In the genomic region with DNA sequence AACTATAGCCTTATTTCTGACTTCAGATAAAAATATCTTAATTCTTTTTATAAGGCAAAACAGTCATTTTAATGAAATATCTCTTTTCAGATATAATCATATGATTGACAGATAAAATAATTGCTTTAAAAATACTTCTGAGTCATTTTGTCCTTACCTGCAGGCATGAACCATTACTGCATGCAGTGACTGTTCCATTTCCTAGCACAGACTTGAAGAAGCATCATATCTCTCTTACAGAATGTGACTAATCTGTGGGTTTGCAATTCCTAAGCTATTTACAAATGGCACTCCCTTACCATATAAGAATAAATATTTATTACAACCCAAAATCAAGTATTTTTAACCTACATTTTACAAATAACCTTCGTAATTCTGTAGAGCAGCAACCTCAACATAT, we compare ENCODE assay signal across 8 cellular contexts.
DNase-seq lines count a peak whose midpoint lies in the region; FAIRE-seq and TF ChIP-seq lines count a peak whose summit lies in the region.

No MANE protein-coding gene starts in this region.

- H3K4me1 Mint-ChIP-seq in endodermal cell = peaks cover 51% of the 10 kb centered on the region

- peak; percentile 4 for DNase-seq in stimulated activated CD4-positive, alpha-beta T cell treated with anti-CD3 and anti-CD28 coated beads, Interleukin-2, amount 100 ng/mL, for 4 hours (ENCODE audit: low read depth)
- DNase-seq in stimulated activated CD4-positive, alpha-beta T cell treated with anti-CD3 and anti-CD28 coated beads, Interleukin-1b, Interleukin-23, amount 100 ng/mL, for 48 hours = no peak
- peak; percentile 67 for DNase-seq in RCC 7860 (ENCODE audit: low spot score)
- no peak for DNase-seq in endodermal cell
- no peak for DNase-seq in ovary
- DNase-seq in NCI-H1930 (lab: John Stamatoyannopoulos, UW) = no peak
- no peak for DNase-seq in SK-N-DZ (ENCODE audit: low spot score)
- DNase-seq in HuH-7.5 (ENCODE audit: low spot score) = no peak

- FAIRE-seq in RCC 7860 (lab: Jason Lieb, UNC) = peak; percentile 82

- H3K27ac ChIP-seq in endodermal cell (ENCODE audit: low read depth, low read length) (no peak overlapping the region), ovary (no peak overlapping the region)

- no peak overlapping the region for H3K9ac ChIP-seq in endodermal cell (ENCODE audit: extremely low read depth, low read length, poor library complexity, severe bottlenecking)

- TF ChIP-seq POLR2A in ovary (IDR thresholded peaks at IDR 0.05) = no peak

- peak overlapping the region; percentile 46 for H3K4me3 ChIP-seq in endodermal cell (ENCODE audit: low read length)
- peak overlapping the region; percentile 37 for H3K4me3 ChIP-seq in ovary

- H3K27ac Mint-ChIP-seq in endodermal cell = no peak overlapping the region

- H3K27me3 ChIP-seq in endodermal cell (ENCODE audit: control insufficient read depth, insufficient read depth, low read length, poor library complexity, severe bottlenecking) (no peaks in the 10 kb centered on the region), ovary (no peaks in the 10 kb centered on the region)

- no peaks in the 10 kb centered on the region for H3K9me3 Mint-ChIP-seq in endodermal cell

- H3K4me1 ChIP-seq in endodermal cell (ENCODE audit: control insufficient read depth, insufficient read depth, low read length) (peaks cover 16% of the 10 kb centered on the region), ovary (ENCODE audit: insufficient read depth) (peaks cover 2% of the 10 kb centered on the region)

- no peaks in the 10 kb centered on the region for H3K27me3 Mint-ChIP-seq in endodermal cell (ENCODE audit: insufficient read depth)

- 96 to 100% methylated on average over 1 of the region's 1 CpG for WGBS in endodermal cell (ENCODE audit: insufficient coverage in 1 of 2, insufficient read length in 1 of 2), 2 experiments
- 14 to 21% (median 17%) methylated on average over 1 of the region's 1 CpG for WGBS in ovary, 3 donors

- H3K36me3 ChIP-seq in endodermal cell (ENCODE audit: control insufficient read depth, insufficient read depth, low read length) = no peaks in the 10 kb centered on the region
- H3K36me3 ChIP-seq in ovary = no peaks in the 10 kb centered on the region

- no peak for TF ChIP-seq EP300 in ovary (IDR thresholded peaks at IDR 0.05)

- H3K36me3 Mint-ChIP-seq in endodermal cell (ENCODE audit: low read depth) = no peaks in the 10 kb centered on the region

- H3K4me3 Mint-ChIP-seq in endodermal cell = no peak overlapping the region

- peak; percentile 28 for TF ChIP-seq CTCF in endodermal cell (conservative IDR thresholded peaks at IDR 0.05)
- TF ChIP-seq CTCF in ovary (IDR thresholded peaks at IDR 0.05) = no peak

- intact Hi-C loops in ovary (cut with DNase I) = no loop called here

- H3K9me3 ChIP-seq in endodermal cell (ENCODE audit: control insufficient read depth, low read length) = no peaks in the 10 kb centered on the region
- H3K9me3 ChIP-seq in ovary = no peaks in the 10 kb centered on the region

Comparison
In these comparisons a context has a peak if more than half of its experiments do, and no peak if none do; other contexts are left out.
1. DNase-seq: peak in stimulated activated CD4-positive, alpha-beta T cell treated with anti-CD3 and anti-CD28 coated beads, Interleukin-2, amount 100 ng/mL, for 4 hours (single experiment) and RCC 7860 (single experiment); none in stimulated activated CD4-positive, alpha-beta T cell treated with anti-CD3 and anti-CD28 coated beads, Interleukin-1b, Interleukin-23, amount 100 ng/mL, for 48 hours (single experiment), endodermal cell (single experiment), ovary (0 of 5), NCI-H1930 (0 of 2), SK-N-DZ (single experiment) and HuH-7.5 (single experiment).